1 cellular context compared by ENCODE assay signal in the genomic region with DNA sequence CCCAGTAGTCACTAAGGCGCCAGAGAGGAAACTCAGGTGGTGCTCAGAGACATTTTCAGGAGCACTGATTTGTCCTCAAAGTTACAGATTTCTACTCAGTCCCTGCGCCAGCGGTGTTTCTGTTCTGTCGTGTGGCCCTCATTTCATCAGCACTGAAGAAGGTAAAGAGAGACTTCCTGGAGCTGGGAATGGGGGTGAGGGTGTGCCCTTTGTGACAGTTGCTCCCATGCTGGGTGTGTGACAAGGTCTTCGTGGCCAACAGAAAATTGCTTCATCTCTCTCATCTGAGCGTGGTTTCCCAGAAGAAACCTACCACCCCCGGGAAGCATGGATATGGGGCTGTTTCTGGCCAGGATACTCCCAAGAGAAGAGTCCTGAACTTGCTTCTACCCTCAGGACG.
TF ChIP-seq lines count a peak whose summit lies in the region.

No MANE protein-coding gene starts in this region.

TF ChIP-seq in HepG2, 621 proteins besides CTCF, POLR2A, EP300 and RAD21 (continued from another document):
- 0 out of 2 replicates have a peak, but pooled peaks have one; percentile 12 for TF ChIP-seq MED1 (CRISPR knock-in tag; IDR thresholded peaks at IDR 0.05)
- TF ChIP-seq ELF3 (CRISPR knock-in tag; IDR thresholded peaks at IDR 0.05): 0 out of 2 replicates have a peak, but pooled peaks have one; percentile 47
- TF ChIP-seq CEBPB (IDR thresholded peaks at IDR 0.05; ENCODE audit: borderline replicate concordance, low read depth, low read length): peak; percentile 49; the same call in 1 of the 2 replicates
- TF ChIP-seq ZNF556 (CRISPR knock-in tag; IDR thresholded peaks at IDR 0.05; ENCODE audit: borderline replicate concordance): no peak
- TF ChIP-seq ARID2 (CRISPR knock-in tag; IDR thresholded peaks at IDR 0.05; ENCODE audit: borderline replicate concordance): no peak
- TF ChIP-seq POLR2AphosphoS5 (IDR thresholded peaks at IDR 0.05; ENCODE audit: low read depth, low read length): peak; percentile 8; the same call in 1 of the 2 replicates
- no peak for TF ChIP-seq MZF1 (CRISPR knock-in tag; IDR thresholded peaks at IDR 0.05; ENCODE audit: borderline replicate concordance)
- TF ChIP-seq, protein P1, sequence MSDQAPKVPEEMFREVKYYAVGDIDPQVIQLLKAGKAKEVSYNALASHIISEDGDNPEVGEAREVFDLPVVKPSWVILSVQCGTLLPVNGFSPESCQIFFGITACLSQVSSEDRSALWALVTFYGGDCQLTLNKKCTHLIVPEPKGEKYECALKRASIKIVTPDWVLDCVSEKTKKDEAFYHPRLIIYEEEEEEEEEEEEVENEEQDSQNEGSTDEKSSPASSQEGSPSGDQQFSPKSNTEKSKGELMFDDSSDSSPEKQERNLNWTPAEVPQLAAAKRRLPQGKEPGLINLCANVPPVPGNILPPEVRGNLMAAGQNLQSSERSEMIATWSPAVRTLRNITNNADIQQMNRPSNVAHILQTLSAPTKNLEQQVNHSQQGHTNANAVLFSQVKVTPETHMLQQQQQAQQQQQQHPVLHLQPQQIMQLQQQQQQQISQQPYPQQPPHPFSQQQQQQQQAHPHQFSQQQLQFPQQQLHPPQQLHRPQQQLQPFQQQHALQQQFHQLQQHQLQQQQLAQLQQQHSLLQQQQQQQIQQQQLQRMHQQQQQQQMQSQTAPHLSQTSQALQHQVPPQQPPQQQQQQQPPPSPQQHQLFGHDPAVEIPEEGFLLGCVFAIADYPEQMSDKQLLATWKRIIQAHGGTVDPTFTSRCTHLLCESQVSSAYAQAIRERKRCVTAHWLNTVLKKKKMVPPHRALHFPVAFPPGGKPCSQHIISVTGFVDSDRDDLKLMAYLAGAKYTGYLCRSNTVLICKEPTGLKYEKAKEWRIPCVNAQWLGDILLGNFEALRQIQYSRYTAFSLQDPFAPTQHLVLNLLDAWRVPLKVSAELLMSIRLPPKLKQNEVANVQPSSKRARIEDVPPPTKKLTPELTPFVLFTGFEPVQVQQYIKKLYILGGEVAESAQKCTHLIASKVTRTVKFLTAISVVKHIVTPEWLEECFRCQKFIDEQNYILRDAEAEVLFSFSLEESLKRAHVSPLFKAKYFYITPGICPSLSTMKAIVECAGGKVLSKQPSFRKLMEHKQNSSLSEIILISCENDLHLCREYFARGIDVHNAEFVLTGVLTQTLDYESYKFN (CRISPR knock-in tag; conservative IDR thresholded peaks at IDR 0.05): 0 out of 2 replicates have a peak, but pooled peaks have one; percentile 1
- TF ChIP-seq ZFP36L1 (CRISPR knock-in tag; IDR thresholded peaks at IDR 0.05): 0 out of 2 replicates have a peak, but pooled peaks have one; percentile 25
- peak; percentile 58 for TF ChIP-seq CEBPG (CRISPR knock-in tag; IDR thresholded peaks at IDR 0.05)
- TF ChIP-seq MXI1 (IDR thresholded peaks at IDR 0.05; ENCODE audit: borderline replicate concordance, low read depth, low read length): peak; percentile 53; the same call in 1 of the 3 replicates
